21 cellular contexts compared by ENCODE assay signal in the genomic region with DNA sequence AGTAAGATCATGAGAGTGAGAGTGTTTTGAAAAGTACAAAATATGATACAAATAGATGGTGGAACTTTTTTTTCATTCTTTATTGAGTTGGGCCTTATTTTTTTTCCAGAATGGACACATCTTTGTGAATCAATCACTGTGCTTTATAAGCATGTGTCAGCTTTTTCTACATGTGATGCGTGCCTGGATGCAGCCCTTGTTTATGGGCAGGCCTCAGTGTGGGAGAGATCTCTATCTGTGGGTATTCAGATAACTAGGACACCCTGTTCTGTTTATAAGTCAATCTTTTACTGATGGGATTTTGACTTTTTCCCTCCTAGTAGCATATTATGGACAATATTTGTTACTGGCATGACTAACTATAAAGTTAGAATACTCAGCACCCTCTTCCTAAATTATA. TPM values are rescaled to one million over a fixed set of nuclear protein-coding genes. Genes with fewer than 3 reads are reported as not detected.
DNase-seq lines count a peak whose midpoint lies in the region; ATAC-seq, FAIRE-seq and TF ChIP-seq lines count a peak whose summit lies in the region.
"Had no signal": no experiment of that assay in that cellular context is flagged by ENCODE, and none has a peak within 500 bp of the region (broad histone marks: within the 10 kb centered on the region; RNA-seq: fewer than 3 reads in every experiment).

No MANE protein-coding gene starts in this region.

- intact Hi-C loops in activated T-helper 1 cell treated with anti-CD3 and anti-CD28 coated beads, Interleukin-12 subunit alpha, Interleukin-12 subunit beta, Interleukin-2, Interleukin-4 antibody, amounts not matched to agents 30 ng/mL and 10 ng/mL and 1 ng/mL, durations not matched to agents 14 hours and 24 hours and 36 hours (cut with micrococcal nuclease), result loop anchor here (2.0 to 10.0 kb wide), 2 partner anchors 15 to 863 kb away; no protein-coding TSS in a partner anchor
- intact Hi-C loops in mucosa of descending colon (cut with DNase I, micrococcal nuclease), result no loop called here

- no peak for FAIRE-seq in GM19239 (lab: Jason Lieb, UNC)
- FAIRE-seq: bronchial epithelial cell, TTC549, urothelium cell line had no signal

- H3K9me3 ChIP-seq in mucosa of descending colon, result no peaks in the 10 kb centered on the region
- H3K9me3 ChIP-seq: Caco-2, esophagus squamous epithelium, lower lobe of right lung, psoas muscle had no signal

- H3K4me1 Mint-ChIP-seq in activated T-helper 1 cell treated with anti-CD3 and anti-CD28 coated beads, Interleukin-12 subunit alpha, Interleukin-12 subunit beta, Interleukin-2, Interleukin-4 antibody, amounts not matched to agents 30 ng/mL and 10 ng/mL and 1 ng/mL, durations not matched to agents 14 hours and 24 hours and 36 hours (ENCODE audit: low read depth), result peaks cover 73% of the 10 kb centered on the region
- H3K4me1 Mint-ChIP-seq: nephron progenitor cell had no signal

- H3K4me1 ChIP-seq in mucosa of descending colon (ENCODE audit: low read depth), result no peaks in the 10 kb centered on the region
- H3K4me1 ChIP-seq: Caco-2, psoas muscle had no signal

- TF ChIP-seq CTCF in mucosa of descending colon (IDR thresholded peaks at IDR 0.05), result no peak

- no peaks in the 10 kb centered on the region for H3K36me3 ChIP-seq in mucosa of descending colon (ENCODE audit: low read depth)
- H3K36me3 ChIP-seq: esophagus squamous epithelium, lower lobe of right lung had no signal

- H3K27ac Mint-ChIP-seq in activated T-helper 1 cell treated with anti-CD3 and anti-CD28 coated beads, Interleukin-12 subunit alpha, Interleukin-12 subunit beta, Interleukin-2, Interleukin-4 antibody, amounts not matched to agents 30 ng/mL and 10 ng/mL and 1 ng/mL, durations not matched to agents 14 hours and 24 hours and 36 hours, result peak overlapping the region; percentile 98
- H3K27ac Mint-ChIP-seq: nephron progenitor cell had no signal

- peak overlapping the region; percentile 70 for H3K4me3 Mint-ChIP-seq in activated T-helper 1 cell treated with anti-CD3 and anti-CD28 coated beads, Interleukin-12 subunit alpha, Interleukin-12 subunit beta, Interleukin-2, Interleukin-4 antibody, amounts not matched to agents 30 ng/mL and 10 ng/mL and 1 ng/mL, durations not matched to agents 14 hours and 24 hours and 36 hours
- H3K4me3 Mint-ChIP-seq: nephron progenitor cell had no signal

- H3K9me3 Mint-ChIP-seq in activated T-helper 1 cell treated with anti-CD3 and anti-CD28 coated beads, Interleukin-12 subunit alpha, Interleukin-12 subunit beta, Interleukin-2, Interleukin-4 antibody, amounts not matched to agents 30 ng/mL and 10 ng/mL and 1 ng/mL, durations not matched to agents 14 hours and 24 hours and 36 hours, result peaks cover 4% of the 10 kb centered on the region
- H3K9me3 Mint-ChIP-seq: nephron progenitor cell had no signal

- peaks cover 10% of the 10 kb centered on the region for H3K36me3 Mint-ChIP-seq in activated T-helper 1 cell treated with anti-CD3 and anti-CD28 coated beads, Interleukin-12 subunit alpha, Interleukin-12 subunit beta, Interleukin-2, Interleukin-4 antibody, amounts not matched to agents 30 ng/mL and 10 ng/mL and 1 ng/mL, durations not matched to agents 14 hours and 24 hours and 36 hours (ENCODE audit: low read depth)

- H3K27me3 Mint-ChIP-seq in activated T-helper 1 cell treated with anti-CD3 and anti-CD28 coated beads, Interleukin-12 subunit alpha, Interleukin-12 subunit beta, Interleukin-2, Interleukin-4 antibody, amounts not matched to agents 30 ng/mL and 10 ng/mL and 1 ng/mL, durations not matched to agents 14 hours and 24 hours and 36 hours (ENCODE audit: insufficient read depth), result no peaks in the 10 kb centered on the region

- DNase-seq in stimulated activated naive CD4-positive, alpha-beta T cell treated with Interleukin-2 at 50 U/mL for 16 hours (lab: John Stamatoyannopoulos, UW), result peak; percentile 23
- no peak for DNase-seq in stimulated activated naive CD4-positive, alpha-beta T cell (lab: John Stamatoyannopoulos, UW)
- no peak for DNase-seq in activated T-helper 1 cell treated with anti-CD3 and anti-CD28 coated beads, Interleukin-12 subunit alpha, Interleukin-12 subunit beta, Interleukin-2, Interleukin-4 antibody, amounts not matched to agents 30 ng/mL and 10 ng/mL and 1 ng/mL, durations not matched to agents 14 hours and 24 hours and 36 hours (ENCODE audit: low spot score)
- no peak for DNase-seq in mucosa of descending colon
- DNase-seq in kidney glomerular epithelial cell (lab: John Stamatoyannopoulos, UW), result no peak
- no peak for DNase-seq in NCI-H82 (lab: John Stamatoyannopoulos, UW)
- no peak for DNase-seq in GM19239 (ENCODE audit: insufficient read length, low spot score)
- DNase-seq: Caco-2; esophagus squamous epithelium; Karpas-422; lower lobe of right lung; NCI-H1417; NCI-H69; nephron progenitor cell; psoas muscle; stimulated activated CD4-positive, alpha-beta T cell treated with anti-CD3 and anti-CD28 coated beads, Interleukin-12 subunit alpha, Interleukin-12 subunit beta, amount 100 ng/mL, for 4 hours had no signal

- ATAC-seq in mucosa of descending colon (peak; percentile 61), GM18861 (IDR thresholded peaks at IDR 0.05; ENCODE audit: unreplicated experiment) (no peak)
- ATAC-seq: lower lobe of right lung, psoas muscle, SK-N-SH treated with all-trans-retinoic acid at 6 μM for 48 hours had no signal

- H3K4me3 ChIP-seq in mucosa of descending colon, result no peak overlapping the region
- H3K4me3 ChIP-seq: esophagus squamous epithelium, lower lobe of right lung, psoas muscle had no signal

RNA-seq across cellular contexts. Expression of a gene that starts 42.9 kb away (rescaled TPM):
- total RNA-seq in activated T-helper 1 cell treated with anti-CD3 and anti-CD28 coated beads, Interleukin-12 subunit alpha, Interleukin-12 subunit beta, Interleukin-2, Interleukin-4 antibody, amounts not matched to agents 30 ng/mL and 10 ng/mL and 1 ng/mL, durations not matched to agents 14 hours and 24 hours and 36 hours, result 324 and 329 TPM in 2 replicates
- 10 to 100 TPM in 1 of 3 donors, 1 to 10 TPM in 2; 7.8 to 14.9 (median 8.8) TPM for total RNA-seq in mucosa of descending colon
- total RNA-seq: bronchial epithelial cell, Caco-2 had no signal

Comparison
In these comparisons a context has a peak if more than half of its experiments do, and no peak if none do; other contexts are left out.
1. RNA of a gene that starts 42.9 kb away (total RNA-seq): 324 to 329 TPM in activated T-helper 1 cell treated with anti-CD3 and anti-CD28 coated beads, Interleukin-12 subunit alpha, Interleukin-12 subunit beta, Interleukin-2, Interleukin-4 antibody, amounts not matched to agents 30 ng/mL and 10 ng/mL and 1 ng/mL, durations not matched to agents 14 hours and 24 hours and 36 hours; 7.8 to 14.9 TPM in mucosa of descending colon; every median in the first group is over 10 times any median in the second.